1 cellular context compared by ENCODE assay signal in genomic region chr22:30732426-30732825, GRCh38.
TF ChIP-seq lines count a peak whose summit lies in the region.

No MANE protein-coding gene starts in this region.

TF ChIP-seq in IMR-90, 13 proteins besides CTCF, POLR2A, EP300 and RAD21:
- TF ChIP-seq MAZ (IDR thresholded peaks at IDR 0.05; ENCODE audit: borderline replicate concordance, low read depth, low read length) (no peak), MXI1 (IDR thresholded peaks at IDR 0.05; ENCODE audit: borderline replicate concordance, low read depth, low read length) (no peak), ELK1 (IDR thresholded peaks at IDR 0.05; ENCODE audit: borderline replicate concordance, low read depth, low read length) (no peak), CHD1 (IDR thresholded peaks at IDR 0.05; ENCODE audit: low read depth, low read length) (no peak), NFE2L2 (IDR thresholded peaks at IDR 0.05; ENCODE audit: low read depth, low read length) (no peak), USF2 (IDR thresholded peaks at IDR 0.05; ENCODE audit: low read depth, low read length) (no peak), MAFK (IDR thresholded peaks at IDR 0.05; ENCODE audit: low read depth, low read length) (no peak), FOS (IDR thresholded peaks at IDR 0.05; ENCODE audit: low read depth, low read length) (no peak), RFX5 (IDR thresholded peaks at IDR 0.05; ENCODE audit: low read depth, low read length) (no peak), CEBPB (IDR thresholded peaks at IDR 0.05; ENCODE audit: low read depth, low read length) (no peak)
TF ChIP-seq in IMR-90: peak in this region for 0.
